Comparison of ENCODE assay signal across 8 cellular contexts in genomic region chr1:151459331-151460046, GRCh38. TPM values are rescaled to one million over a fixed set of nuclear protein-coding genes. Genes with fewer than 3 reads are reported as not detected.
DNase-seq lines count a peak whose midpoint lies in the region; ATAC-seq and TF ChIP-seq lines count a peak whose summit lies in the region.

A gene with protein sequence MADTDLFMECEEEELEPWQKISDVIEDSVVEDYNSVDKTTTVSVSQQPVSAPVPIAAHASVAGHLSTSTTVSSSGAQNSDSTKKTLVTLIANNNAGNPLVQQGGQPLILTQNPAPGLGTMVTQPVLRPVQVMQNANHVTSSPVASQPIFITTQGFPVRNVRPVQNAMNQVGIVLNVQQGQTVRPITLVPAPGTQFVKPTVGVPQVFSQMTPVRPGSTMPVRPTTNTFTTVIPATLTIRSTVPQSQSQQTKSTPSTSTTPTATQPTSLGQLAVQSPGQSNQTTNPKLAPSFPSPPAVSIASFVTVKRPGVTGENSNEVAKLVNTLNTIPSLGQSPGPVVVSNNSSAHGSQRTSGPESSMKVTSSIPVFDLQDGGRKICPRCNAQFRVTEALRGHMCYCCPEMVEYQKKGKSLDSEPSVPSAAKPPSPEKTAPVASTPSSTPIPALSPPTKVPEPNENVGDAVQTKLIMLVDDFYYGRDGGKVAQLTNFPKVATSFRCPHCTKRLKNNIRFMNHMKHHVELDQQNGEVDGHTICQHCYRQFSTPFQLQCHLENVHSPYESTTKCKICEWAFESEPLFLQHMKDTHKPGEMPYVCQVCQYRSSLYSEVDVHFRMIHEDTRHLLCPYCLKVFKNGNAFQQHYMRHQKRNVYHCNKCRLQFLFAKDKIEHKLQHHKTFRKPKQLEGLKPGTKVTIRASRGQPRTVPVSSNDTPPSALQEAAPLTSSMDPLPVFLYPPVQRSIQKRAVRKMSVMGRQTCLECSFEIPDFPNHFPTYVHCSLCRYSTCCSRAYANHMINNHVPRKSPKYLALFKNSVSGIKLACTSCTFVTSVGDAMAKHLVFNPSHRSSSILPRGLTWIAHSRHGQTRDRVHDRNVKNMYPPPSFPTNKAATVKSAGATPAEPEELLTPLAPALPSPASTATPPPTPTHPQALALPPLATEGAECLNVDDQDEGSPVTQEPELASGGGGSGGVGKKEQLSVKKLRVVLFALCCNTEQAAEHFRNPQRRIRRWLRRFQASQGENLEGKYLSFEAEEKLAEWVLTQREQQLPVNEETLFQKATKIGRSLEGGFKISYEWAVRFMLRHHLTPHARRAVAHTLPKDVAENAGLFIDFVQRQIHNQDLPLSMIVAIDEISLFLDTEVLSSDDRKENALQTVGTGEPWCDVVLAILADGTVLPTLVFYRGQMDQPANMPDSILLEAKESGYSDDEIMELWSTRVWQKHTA (N-terminal part only) (minus strand): TSS chr1:151459494. CDS start chr1:151442204, 17,290 bp downstream.

- in situ Hi-C loops in endometrial microvascular endothelial cells (cut with HindIII; ENCODE audit: inconsistent ontology term, low pct_unique_long_range_greater_than_20kb, low sequenced_read_pairs), result no loop called here

- peak within 1 kb of the TSS; percentile 76 for H3K4me3 ChIP-seq in OCI-LY1 (ENCODE audit: low read depth, low read length, poor library complexity, severe bottlenecking)

- H3K9me3 ChIP-seq in CD4-positive, alpha-beta T cell (ENCODE audit: control insufficient read depth, low read length), result no peaks in the 10 kb centered on the region
- no peaks in the 10 kb centered on the region for H3K9me3 ChIP-seq in OCI-LY1 (ENCODE audit: low read length)

- H3K9ac ChIP-seq in OCI-LY1 (ENCODE audit: low read length), result peak within 1 kb of the TSS; percentile 78

- peaks cover 4% of the 10 kb centered on the region for H3K27me3 ChIP-seq in CD4-positive, alpha-beta T cell (ENCODE audit: control insufficient read depth, insufficient read depth, low read length)
- no peaks in the 10 kb centered on the region for H3K27me3 ChIP-seq in OCI-LY1 (ENCODE audit: insufficient read depth, low read length)

- H3K4me1 Mint-ChIP-seq in CD4-positive, alpha-beta T cell (ENCODE audit: low read depth), result peaks cover 40% of the 10 kb centered on the region

- H3K9me2 ChIP-seq in OCI-LY1 (ENCODE audit: low read depth, low read length), result no peaks in the 10 kb centered on the region

- no peaks in the 10 kb centered on the region for H4K20me1 ChIP-seq in OCI-LY1 (ENCODE audit: insufficient read depth, low read length)

- H3K36me3 Mint-ChIP-seq in CD4-positive, alpha-beta T cell (ENCODE audit: low read depth), result peaks cover 18% of the 10 kb centered on the region

- peaks cover 36% of the 10 kb centered on the region for H3K27me3 Mint-ChIP-seq in CD4-positive, alpha-beta T cell

- peaks cover 38% of the 10 kb centered on the region for H3K79me2 ChIP-seq in OCI-LY1 (ENCODE audit: insufficient read depth, low read length)

- H3K27ac Mint-ChIP-seq in CD4-positive, alpha-beta T cell, result peak within 1 kb of the TSS; percentile 97

- no peaks in the 10 kb centered on the region for H3F3A ChIP-seq in OCI-LY1 (ENCODE audit: insufficient read depth, low read length)

- peak within 1 kb of the TSS; percentile 70 for H3K27ac ChIP-seq in CD4-positive, alpha-beta T cell (ENCODE audit: low read depth, low read length)
- H3K27ac ChIP-seq in OCI-LY1 (ENCODE audit: low read depth, low read length, poor library complexity, severe bottlenecking), result peak within 1 kb of the TSS; percentile 73

- peak within 1 kb of the TSS; percentile 79 for H3K4me2 ChIP-seq in OCI-LY1 (ENCODE audit: low read length)

- H3K4me3 Mint-ChIP-seq in CD4-positive, alpha-beta T cell, result peak within 1 kb of the TSS; percentile 97

- intact Hi-C loops in CD4-positive, alpha-beta T cell (cut with DNase I, micrococcal nuclease), result loop anchor here (1.0 to 10.0 kb wide), 10 partner anchors 14 to 535 kb away; partner anchors contain the start of genes C2CD4D (in 1 of the 2), CGN (in 1 of the 2), GABPB2 (in 1 of the 2) and S100A10 (in 1 of the 2)

- peaks cover 7% of the 10 kb centered on the region; the same call in 1 of the 2 replicates for H3K36me3 ChIP-seq in OCI-LY1 (ENCODE audit: insufficient read depth, low read length)

- CTCF ChIA-PET in CD4-positive, alpha-beta T cell (lab: Charles Lee), result interaction anchor here (0.9 kb wide), 1 partner anchor 15 kb away, joined by 3 read pairs; no protein-coding TSS in a partner anchor

- POLR2A ChIA-PET in CD4-positive, alpha-beta T cell (lab: Charles Lee), result interaction anchor here (0.7 to 1.9 kb wide), 11 partner anchors 11 to 1440 kb away, joined by 3 to 24 read pairs (median 4); partner anchors contain the start of genes CGN, PSMB4, TDRKH and VPS72

- TF ChIP-seq CTCF in CD4-positive, alpha-beta T cell (IDR thresholded peaks at IDR 0.05), result no peak
- no peak for TF ChIP-seq CTCF in OCI-LY1 (IDR thresholded peaks at IDR 0.05; ENCODE audit: low read length)

- peak; percentile 92 to 96 (median 93) for DNase-seq in CD4-positive, alpha-beta T cell
- peak; percentile 89 for DNase-seq in HuH-7 (ENCODE audit: low spot score)
- peak; percentile 91 for DNase-seq in activated CD8-positive, alpha-beta memory T cell treated with anti-CD3 and anti-CD28 coated beads, Interleukin-2, amount 50 U/mL, for 24 hours (ENCODE audit: extremely low read depth)
- peak; percentile 99 for DNase-seq in mesenteric fat pad (ENCODE audit: low spot score)
- peak; percentile 94 for DNase-seq in stimulated activated CD8-positive, alpha-beta memory T cell treated with anti-CD3 and anti-CD28 coated beads, Interleukin-15, amount 100 ng/mL, for 1 hour (ENCODE audit: low read depth)

- peak; percentile 63 for ATAC-seq in CD4-positive, alpha-beta T cell (ENCODE audit: poor library complexity)
- ATAC-seq in GM21367 (IDR thresholded peaks at IDR 0.05; ENCODE audit: unreplicated experiment), result peak; percentile 56

- H2AFZ ChIP-seq in OCI-LY1 (ENCODE audit: low read length), result peak within 1 kb of the TSS; percentile 67

- no peaks in the 10 kb centered on the region for H3K9me3 Mint-ChIP-seq in CD4-positive, alpha-beta T cell

- H3K4me1 ChIP-seq in OCI-LY1 (ENCODE audit: insufficient read depth, low read length, severe bottlenecking), result peaks cover 30% of the 10 kb centered on the region

RNA-seq across cellular contexts. Expression of the gene that starts here (rescaled TPM):
- total RNA-seq in CD4-positive, alpha-beta T cell, result 10 to 100 TPM; 97.8 to 99.4 TPM
- total RNA-seq in endometrial microvascular endothelial cells (ENCODE audit: inconsistent ontology term), result 19.2 TPM
- total RNA-seq in mesenteric fat pad, result 52.2 TPM

Comparison
In these comparisons a context has a peak if more than half of its experiments do, and no peak if none do; other contexts are left out.
1. Peak in every context shown above with its lines: DNase-seq, ATAC-seq, H3K4me3 ChIP-seq and H3K27ac ChIP-seq.